In genomic region chr17:46977750-46978488, GRCh38 we compare ENCODE assay signal across 10 cellular contexts. TPM values are rescaled to one million over a fixed set of nuclear protein-coding genes. Genes with fewer than 3 reads are reported as not detected.
DNase-seq lines count a peak whose midpoint lies in the region; ATAC-seq lines count a peak whose summit lies in the region.
"Had no signal": no experiment of that assay in that cellular context is flagged by ENCODE, and none has a peak within 500 bp of the region (broad histone marks: within the 10 kb centered on the region; RNA-seq: fewer than 3 reads in every experiment).

No MANE protein-coding gene starts in this region.

- H3K27ac ChIP-seq in right cardiac atrium (ENCODE audit: low read length) = no peak overlapping the region
- H3K27ac ChIP-seq: neutrophil had no signal

- H3K4me1 ChIP-seq in right cardiac atrium (ENCODE audit: control insufficient read depth, insufficient read depth, low read length) (no peaks in the 10 kb centered on the region), skeletal muscle satellite cell (ENCODE audit: control insufficient read depth, insufficient read depth, low read length) (peaks cover 12% of the 10 kb centered on the region)

- ATAC-seq in right cardiac atrium = no peak

- 12% methylated on average over 36 of the region's 36 CpGs for WGBS in right cardiac atrium

- intact Hi-C loops in right cardiac atrium (cut with DNase I) = no loop called here

- H3K27me3 ChIP-seq in right cardiac atrium (ENCODE audit: control insufficient read depth, insufficient read depth) = no peaks in the 10 kb centered on the region
- peaks cover 76% of the 10 kb centered on the region for H3K27me3 ChIP-seq in skeletal muscle satellite cell (ENCODE audit: control insufficient read depth, insufficient read depth, low read length)

- peak overlapping the region; percentile 59 for H3K4me3 ChIP-seq in right cardiac atrium (ENCODE audit: low read length)
- H3K4me3 ChIP-seq in skeletal muscle satellite cell (ENCODE audit: low read length) = peak overlapping the region; percentile 71

- no peak overlapping the region for H3K9ac ChIP-seq in skeletal muscle satellite cell (ENCODE audit: low read depth, low read length)

- H3K36me3 ChIP-seq in skeletal muscle satellite cell (ENCODE audit: insufficient read depth, low read length) = no peaks in the 10 kb centered on the region
- H3K36me3 ChIP-seq: neutrophil had no signal

- H3K9me3 ChIP-seq in right cardiac atrium (ENCODE audit: control insufficient read depth, low read length) = no peaks in the 10 kb centered on the region
- H3K9me3 ChIP-seq in skeletal muscle satellite cell (replicated peaks; ENCODE audit: low read length) = no peaks in the 10 kb centered on the region
- H3K9me3 ChIP-seq: neutrophil had no signal

- peak overlapping the region; percentile 94 for H3K4me2 ChIP-seq in skeletal muscle satellite cell (ENCODE audit: low read length)

- DNase-seq in DMS 273 (lab: John Stamatoyannopoulos, UW; ENCODE audit: unreplicated experiment) (peak; percentile 83), DMS 273 treated with DMSO at 0.1 percent for 48 hours (lab: John Stamatoyannopoulos, UW) (no peak), SK-N-DZ (ENCODE audit: low spot score) (peak; percentile 35), right cardiac atrium (no peak), NCI-H187 (lab: John Stamatoyannopoulos, UW) (no peak), SHP77 (lab: John Stamatoyannopoulos, UW) (no peak)
- DNase-seq in central memory CD4-positive, alpha-beta T cell = no peak
- DNase-seq: 8988T had no signal

RNA-seq across cellular contexts. Expression of gene RPRML, which starts 1.1 kb away (rescaled TPM):
- 2.4 and 3.2 TPM in 2 replicates for polyA plus RNA-seq in SK-N-DZ (2014; cell fraction: cytosol; rRNA removed)
- 0.27 and 0.73 TPM in 2 replicates for polyA plus RNA-seq in SK-N-DZ (2014; cell fraction: nucleus; rRNA removed)
- total RNA-seq in right cardiac atrium = not detected
- not detected for polyA plus RNA-seq in right cardiac atrium
- total RNA-seq in skeletal muscle satellite cell (2012; rRNA removed) = not detected in 2 replicates

RNA-seq across cellular contexts. Expression of gene GOSR2, which starts 55.0 kb away (rescaled TPM):
- polyA plus RNA-seq in SK-N-DZ (2014; cell fraction: cytosol; rRNA removed) = 33.7 and 42.8 TPM in 2 replicates
- 28.2 and 39.0 TPM in 2 replicates for polyA plus RNA-seq in SK-N-DZ (2014; cell fraction: nucleus; rRNA removed)
- 10 to 100 TPM; 46.6 to 69.8 (median 48.6) TPM for total RNA-seq in right cardiac atrium
- polyA plus RNA-seq in right cardiac atrium = 29.1 TPM
- 43.1 and 44.6 TPM in 2 replicates for total RNA-seq in skeletal muscle satellite cell (2012; rRNA removed)

Comparison
In these comparisons a context has a peak if more than half of its experiments do, and no peak if none do; other contexts are left out.
1. DNase-seq: peak in DMS 273 (single experiment) and SK-N-DZ (single experiment); none in DMS 273 treated with DMSO at 0.1 percent for 48 hours (single experiment), right cardiac atrium (0 of 3), NCI-H187 (0 of 2), central memory CD4-positive, alpha-beta T cell (single experiment) and SHP77 (0 of 2).